Comparison of ENCODE assay signal across 21 cellular contexts in genomic region chr5:60688980-60689379, GRCh38.
"Had no signal": no experiment of that assay in that cellular context is flagged by ENCODE, and none has a peak within 500 bp of the region (broad histone marks: within the 10 kb centered on the region; RNA-seq: fewer than 3 reads in every experiment).

No MANE protein-coding gene starts in this region.

- H3K27me3 Mint-ChIP-seq: activated T-helper 17 cell treated with anti-CD3 and anti-CD28 coated beads, Interleukin-2, amount 50 U/mL, for 72 hours; central memory CD8-positive, alpha-beta T cell; effector memory CD8-positive, alpha-beta T cell; memory B cell; stimulated activated naive CD8-positive, alpha-beta T cell treated with anti-CD3 and anti-CD28 coated beads, Interleukin-15, Interleukin-2, amounts not matched to agents 100 ng/mL and 50 ng/mL, for 24 hours had no signal

- H3K4me1 ChIP-seq: breast epithelium, heart left ventricle, pancreas, psoas muscle, thyroid gland, upper lobe of right lung had no signal

- H3K9me3 Mint-ChIP-seq: activated naive CD8-positive, alpha-beta T cell treated with anti-CD3 and anti-CD28 coated beads for 36 hours; activated T-helper 17 cell treated with anti-CD3 and anti-CD28 coated beads, Interleukin-2, amount 50 U/mL, for 72 hours; central memory CD8-positive, alpha-beta T cell; effector memory CD8-positive, alpha-beta T cell; memory B cell; stimulated activated naive CD8-positive, alpha-beta T cell treated with anti-CD3 and anti-CD28 coated beads, Interleukin-15, Interleukin-2, amounts not matched to agents 100 ng/mL and 50 ng/mL, for 24 hours had no signal

- DNase-seq: activated CD4-positive, alpha-beta T cell treated with anti-CD3 and anti-CD28 coated beads for 1 hour; activated naive CD8-positive, alpha-beta T cell treated with anti-CD3 and anti-CD28 coated beads for 36 hours; activated T-cell treated with anti-CD3 and anti-CD28 coated beads, Interleukin-2, amount 50 U/mL, for 1 hour; effector memory CD8-positive, alpha-beta T cell; heart left ventricle; left colon; mucosa of descending colon; nephron progenitor cell; pancreas; psoas muscle; right cardiac atrium; stimulated activated CD4-positive, alpha-beta T cell treated with anti-CD3 and anti-CD28 coated beads, Interleukin-12 subunit alpha, Interleukin-12 subunit beta, amount 100 ng/mL, for 4 hours; substantia nigra; T-helper 9 cell; thyroid gland; upper lobe of right lung had no signal

- H3K27ac Mint-ChIP-seq: activated naive CD8-positive, alpha-beta T cell treated with anti-CD3 and anti-CD28 coated beads for 36 hours; activated T-helper 17 cell treated with anti-CD3 and anti-CD28 coated beads, Interleukin-2, amount 50 U/mL, for 72 hours; effector memory CD8-positive, alpha-beta T cell; memory B cell; nephron progenitor cell; stimulated activated naive CD8-positive, alpha-beta T cell treated with anti-CD3 and anti-CD28 coated beads, Interleukin-15, Interleukin-2, amounts not matched to agents 100 ng/mL and 50 ng/mL, for 24 hours had no signal

- H3K4me3 ChIP-seq: breast epithelium, heart left ventricle, mucosa of descending colon, pancreas, psoas muscle, thyroid gland, upper lobe of right lung had no signal

- H3K36me3 ChIP-seq: breast epithelium, heart left ventricle, pancreas, thyroid gland, upper lobe of right lung had no signal

- H3K4me1 Mint-ChIP-seq: activated naive CD8-positive, alpha-beta T cell treated with anti-CD3 and anti-CD28 coated beads for 36 hours; central memory CD8-positive, alpha-beta T cell; nephron progenitor cell had no signal

- H3K36me3 Mint-ChIP-seq: memory B cell had no signal

- H3K9me3 ChIP-seq: breast epithelium, heart left ventricle, mucosa of descending colon, pancreas, psoas muscle, thyroid gland, upper lobe of right lung had no signal

- H3K27ac ChIP-seq: breast epithelium, heart left ventricle, pancreas, psoas muscle, thyroid gland, upper lobe of right lung had no signal

- ATAC-seq: heart left ventricle, psoas muscle, right cardiac atrium had no signal

- H3K27me3 ChIP-seq: breast epithelium, heart left ventricle, pancreas, thyroid gland, upper lobe of right lung had no signal

- H3K4me3 Mint-ChIP-seq: activated naive CD8-positive, alpha-beta T cell treated with anti-CD3 and anti-CD28 coated beads for 36 hours; activated T-helper 17 cell treated with anti-CD3 and anti-CD28 coated beads, Interleukin-2, amount 50 U/mL, for 72 hours; central memory CD8-positive, alpha-beta T cell; effector memory CD8-positive, alpha-beta T cell; memory B cell; nephron progenitor cell; stimulated activated naive CD8-positive, alpha-beta T cell treated with anti-CD3 and anti-CD28 coated beads, Interleukin-15, Interleukin-2, amounts not matched to agents 100 ng/mL and 50 ng/mL, for 24 hours had no signal
